Comparison of ENCODE assay signal across 9 cellular contexts in genomic region chr2:225670111-225670974, GRCh38.
DNase-seq lines count a peak whose midpoint lies in the region; ATAC-seq, FAIRE-seq and TF ChIP-seq lines count a peak whose summit lies in the region.
"Had no signal": no experiment of that assay in that cellular context is flagged by ENCODE, and none has a peak within 500 bp of the region (broad histone marks: within the 10 kb centered on the region; RNA-seq: fewer than 3 reads in every experiment).

No MANE protein-coding gene starts in this region.

- TF ChIP-seq RAD21 in Ishikawa (IDR thresholded peaks at IDR 0.05; ENCODE audit: low read depth): peak; percentile 62
- no peak for TF ChIP-seq RAD21 in HepG2 (CRISPR knock-in tag; IDR thresholded peaks at IDR 0.05)

- H3K27ac ChIP-seq in HepG2 (ENCODE audit: extremely low read length, insufficient read depth, low read length): no peak overlapping the region

- TF ChIP-seq EP300 in Ishikawa (IDR thresholded peaks at IDR 0.05; ENCODE audit: borderline replicate concordance) (no peak), HepG2 (IDR thresholded peaks at IDR 0.05; ENCODE audit: low read depth in 2 of 2, low read length in 2 of 2) (no peak), HepG2 (CRISPR knock-in tag; IDR thresholded peaks at IDR 0.05; ENCODE audit: borderline replicate concordance) (no peak)

- DNase-seq in AG09319 (ENCODE audit: extremely low read depth, low read depth) (peak; percentile 29), astrocyte of the cerebellum (ENCODE audit: low read depth) (peak; percentile 60), HepG2 (ENCODE audit: low spot score) (peak; percentile 32)
- DNase-seq: activated CD4-positive, CD25-positive, alpha-beta regulatory T cell treated with anti-CD3 and anti-CD28 coated beads, Interleukin-2, amount 50 U/mL, for 72 hours had no signal

- no peak overlapping the region for H3K4me2 ChIP-seq in HepG2 (ENCODE audit: low read depth, low read length)

- no peaks in the 10 kb centered on the region for H3K79me2 ChIP-seq in HepG2 (ENCODE audit: insufficient read depth, low read length)

- H3K4me1 ChIP-seq in HepG2 (ENCODE audit: insufficient read depth, low read length): no peaks in the 10 kb centered on the region

- H4K20me1 ChIP-seq in HepG2 (ENCODE audit: insufficient read depth, low read length): no peaks in the 10 kb centered on the region

- CTCF ChIA-PET in HepG2 (lab: Yijun Ruan, JAX; ENCODE audit: low intra/inter-chr PET ratio, low total read pairs): interaction anchor here (0.8 to 6.1 kb wide), 4 partner anchors 1132 to 1568 kb away, joined by 3 to 74 read pairs (median 12); no protein-coding TSS in a partner anchor

- POLR2A ChIA-PET in HepG2 (lab: Yijun Ruan, JAX): no interaction called here

- no peaks in the 10 kb centered on the region for H3K36me3 ChIP-seq in HepG2 (replicated peaks in 1 of 2; ENCODE audit: control insufficient read depth in 1 of 2, insufficient read depth in 2 of 2, low read length in 2 of 2)

- no peaks in the 10 kb centered on the region for H3K9me3 ChIP-seq in HepG2 (ENCODE audit: low read length)

- in situ Hi-C loops in astrocyte of the cerebellum (cut with HindIII; ENCODE audit: low sequenced_read_pairs): loop anchor here (5.0 to 25.0 kb wide), 3 partner anchors 982 to 1317 kb away; partner anchors contain the start of gene IRS1
- in situ Hi-C loops in HepG2 (cut with HindIII; ENCODE audit: extremely low pct_ligation_motif_present, low pct_unique_long_range_greater_than_20kb): loop anchor here (25.0 kb wide), 1 partner anchor 1308 kb away; no protein-coding TSS in a partner anchor

- H3K9ac ChIP-seq in HepG2 (ENCODE audit: insufficient read depth, low read depth, low read length): no peak overlapping the region

- H3K4me3 ChIP-seq in astrocyte of the cerebellum (ENCODE audit: low read depth, low read length) (no peak overlapping the region), HepG2 (replicated peaks in 1 of 3; ENCODE audit: insufficient read depth in 1 of 3, low read depth in 2 of 3, low read length in 3 of 3) (no peak overlapping the region)

- 35% methylated on average over 4 of the region's 4 CpGs for WGBS in HepG2 (ENCODE audit: low lambda C conversion rate)

- H2AFZ ChIP-seq in HepG2 (ENCODE audit: low read length): no peak overlapping the region

- peak; percentile 56 for FAIRE-seq in HepG2 (lab: Jason Lieb, UNC)

- intact Hi-C loops in HepG2 (cut with micrococcal nuclease; ENCODE audit: unreplicated experiment): loop anchor here (1.0 to 5.0 kb wide), 4 partner anchors 1315 to 1567 kb away; no protein-coding TSS in a partner anchor

- TF ChIP-seq CTCF in AG09319 (IDR thresholded peaks at IDR 0.05; ENCODE audit: low read depth, low read length): peak; percentile 40
- no peak for TF ChIP-seq CTCF in astrocyte of the cerebellum (IDR thresholded peaks at IDR 0.05; ENCODE audit: low read depth, low read length, missing control alignments)
- peak; percentile 57 for TF ChIP-seq CTCF in HepG2 (CRISPR knock-in tag; IDR thresholded peaks at IDR 0.05)

- no peaks in the 10 kb centered on the region; a peak in 1 of 5 replicates for H3K27me3 ChIP-seq in HepG2 (ENCODE audit: control insufficient read depth in 1 of 2, insufficient read depth in 2 of 2, low read length in 2 of 2)

- TF ChIP-seq POLR2A in HepG2 (IDR thresholded peaks at IDR 0.05; ENCODE audit: insufficient read depth in 1 of 2, low read depth in 2 of 2, low read length in 2 of 2): no peak

- ATAC-seq in HepG2 (no peak), HG03565 (IDR thresholded peaks at IDR 0.05; ENCODE audit: unreplicated experiment) (no peak), HG03571 (IDR thresholded peaks at IDR 0.05; ENCODE audit: unreplicated experiment) (no peak), GM18517 (IDR thresholded peaks at IDR 0.05; ENCODE audit: unreplicated experiment) (no peak), GM18861 (IDR thresholded peaks at IDR 0.05; ENCODE audit: unreplicated experiment) (no peak)

- BruUV-seq in HepG2 (replicated peaks; lab: Mats Ljungman, UMichigan): no TSS peak

TF ChIP-seq in Ishikawa, 13 proteins besides CTCF, POLR2A, EP300 and RAD21 (continues in another document):
- TF ChIP-seq NFIC (IDR thresholded peaks at IDR 0.05) (no peak), TAF1 (IDR thresholded peaks at IDR 0.05; ENCODE audit: low read depth) (no peak), USF1 (IDR thresholded peaks at IDR 0.05) (no peak), FOXM1 (IDR thresholded peaks at IDR 0.05; ENCODE audit: borderline replicate concordance, low read depth) (no peak), YY1 (IDR thresholded peaks at IDR 0.05; ENCODE audit: low read depth) (no peak), MAX (IDR thresholded peaks at IDR 0.05) (no peak), CEBPB (IDR thresholded peaks at IDR 0.05) (no peak), TEAD4 (IDR thresholded peaks at IDR 0.05) (no peak), EGR1 (IDR thresholded peaks at IDR 0.05) (no peak), CREB1 (IDR thresholded peaks at IDR 0.05; ENCODE audit: low read depth) (no peak)

TF ChIP-seq in HepG2, 621 proteins besides CTCF, POLR2A, EP300 and RAD21:
- TF ChIP-seq ZNF782 (CRISPR knock-in tag; IDR thresholded peaks at IDR 0.05; ENCODE audit: borderline replicate concordance) (no peak), GPBP1L1 (CRISPR knock-in tag; IDR thresholded peaks at IDR 0.05) (no peak), CEBPZ (IDR thresholded peaks at IDR 0.05; ENCODE audit: low read length) (no peak), ARID3A (IDR thresholded peaks at IDR 0.05; ENCODE audit: low read depth, low read length) (0 out of 2 replicates have a peak, but pooled peaks have one; percentile 34), FOXK1 (CRISPR knock-in tag; IDR thresholded peaks at IDR 0.05; ENCODE audit: borderline replicate concordance, low read depth) (no peak), HOXA5 (CRISPR knock-in tag; IDR thresholded peaks at IDR 0.05) (no peak), ZNF747 (CRISPR knock-in tag; IDR thresholded peaks at IDR 0.05; ENCODE audit: borderline replicate concordance) (no peak), NR2F1 (CRISPR knock-in tag; IDR thresholded peaks at IDR 0.05) (no peak), STAG1 (CRISPR knock-in tag; IDR thresholded peaks at IDR 0.05) (peak; percentile 87), SMC3 (IDR thresholded peaks at IDR 0.05; ENCODE audit: low read length) (peak; percentile 80), CBX1 (IDR thresholded peaks at IDR 0.05; ENCODE audit: low read depth) (no peak), ZNF362 (CRISPR knock-in tag; IDR thresholded peaks at IDR 0.05; ENCODE audit: borderline replicate concordance) (peak; percentile 81; the same call in 1 of the 2 replicates), ARID2 (CRISPR knock-in tag; IDR thresholded peaks at IDR 0.05; ENCODE audit: borderline replicate concordance) (no peak)
